ENCODE assay signal across 38 cellular contexts in genomic region chr4:1427010-1427409, GRCh38. TPM values are rescaled to one million over a fixed set of nuclear protein-coding genes. Genes with fewer than 3 reads are reported as not detected.
"Had no signal": no experiment of that assay in that cellular context is flagged by ENCODE, and none has a peak within 500 bp of the region (broad histone marks: within the 10 kb centered on the region; RNA-seq: fewer than 3 reads in every experiment).

No MANE protein-coding gene starts in this region.

- H3K4me3 ChIP-seq: MG63 had no signal

- H3K27ac ChIP-seq: KMS-11 had no signal

- H3K36me3 ChIP-seq: MG63 had no signal

- H3K9me3 ChIP-seq: MG63 had no signal

- DNase-seq: Karpas-422, Kasumi-1, MG63, MM.1S, MV-4-11, NCI-H1048, NCI-H1092, NCI-H1092 treated with DMSO at 0.1 percent for 48 hours, NCI-H1105, NCI-H1105 treated with DMSO at 0.1 percent for 48 hours, NCI-H1417, NCI-H1417 treated with DMSO at 0.1 percent for 48 hours, NCI-H1436, NCI-H1436 treated with DMSO at 0.1 percent for 48 hours, NCI-H146, NCI-H1694, NCI-H1694 treated with DMSO at 0.1 percent for 48 hours, NCI-H187, NCI-H187 treated with DMSO at 0.1 percent for 48 hours, NCI-H1930, NCI-H2029, NCI-H2029 treated with DMSO at 0.1 percent for 48 hours, NCI-H2081, NCI-H2081 treated with DMSO at 0.1 percent for 48 hours, NCI-H2107, NCI-H2171, NCI-H2171 treated with DMSO at 0.1 percent for 48 hours, NCI-H2227 treated with DMSO at 0.1 percent for 48 hours, NCI-H226, NCI-H345, NCI-H446, NCI-H446 treated with DMSO at 0.1 percent for 48 hours, NCI-H510A had no signal

RNA-seq across cellular contexts. Expression of gene NKX1-1, which starts 20.8 kb away (rescaled TPM):
- total RNA-seq: LHCN-M2, M059J, MCF 10A, NCI-H460 had no signal
